19 cellular contexts compared by ENCODE assay signal in the genomic region with DNA sequence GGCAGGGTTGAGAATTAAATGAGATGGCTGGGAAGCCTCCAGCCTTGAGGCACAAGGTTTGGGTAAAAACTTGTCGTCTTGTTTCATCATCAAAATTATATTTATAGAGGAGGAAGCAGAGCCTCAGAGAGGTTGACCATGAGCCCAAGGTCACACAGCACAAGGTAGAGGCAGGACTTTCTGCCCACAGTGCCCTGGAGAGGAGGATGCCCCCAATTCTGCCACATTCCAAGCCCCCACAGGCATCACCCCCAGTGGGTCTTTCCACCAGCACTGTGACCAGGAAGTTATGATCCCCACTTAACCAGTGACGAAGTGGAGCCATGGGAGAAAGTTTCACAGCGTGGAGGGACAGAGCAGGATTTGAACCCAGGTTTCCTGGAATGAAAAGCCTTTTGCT.
"Had no signal": no experiment of that assay in that cellular context is flagged by ENCODE, and none has a peak within 500 bp of the region (broad histone marks: within the 10 kb centered on the region; RNA-seq: fewer than 3 reads in every experiment).

No MANE protein-coding gene starts in this region.

- H3K27ac Mint-ChIP-seq: naive thymus-derived CD4-positive, alpha-beta T cell had no signal

- DNase-seq: colonic mucosa; effector CD8-positive, alpha-beta T cell; heart left ventricle; hippocampal formation; kidney glomerular epithelial cell; mammary epithelial cell; naive thymus-derived CD4-positive, alpha-beta T cell; psoas muscle; sigmoid colon; stimulated activated CD4-positive, alpha-beta T cell treated with anti-CD3 and anti-CD28 coated beads, Interleukin-2, amount 100 ng/mL, for 24 hours; stimulated activated CD4-positive, alpha-beta T cell treated with anti-CD3 and anti-CD28 coated beads, Interleukin-4, amount 100 ng/mL, for 4 hours; stimulated activated naive CD4-positive, alpha-beta T cell; trophoblast cell had no signal

- H3K9me3 ChIP-seq: colonic mucosa, heart left ventricle, psoas muscle, sigmoid colon had no signal

- H3K4me3 ChIP-seq: colonic mucosa, heart left ventricle, neural progenitor cell, psoas muscle, sigmoid colon, skin epidermis had no signal

- FAIRE-seq: endometrium, frontal cortex had no signal

- H3K79me2 ChIP-seq: parathyroid adenoma had no signal

- H3K4me3 Mint-ChIP-seq: naive thymus-derived CD4-positive, alpha-beta T cell; neural progenitor cell had no signal

- H3K27ac ChIP-seq: colonic mucosa, heart left ventricle, neural progenitor cell, parathyroid adenoma, psoas muscle, sigmoid colon, skin epidermis had no signal

- H3K4me2 ChIP-seq: neural progenitor cell had no signal

- H3K9ac ChIP-seq: neural progenitor cell, parathyroid adenoma had no signal

- H3K9me3 Mint-ChIP-seq: naive thymus-derived CD4-positive, alpha-beta T cell; neural progenitor cell had no signal

- H3K27me3 ChIP-seq: colonic mucosa, neural progenitor cell had no signal

- H3K4me1 ChIP-seq: colonic mucosa, heart left ventricle, parathyroid adenoma, psoas muscle, sigmoid colon had no signal

- ATAC-seq: esophagus mucosa; heart left ventricle; naive thymus-derived CD4-positive, alpha-beta T cell; psoas muscle had no signal

- H3K36me3 Mint-ChIP-seq: naive thymus-derived CD4-positive, alpha-beta T cell; neural progenitor cell had no signal

- H3K36me3 ChIP-seq: colonic mucosa, heart left ventricle, neural progenitor cell, sigmoid colon had no signal

- H2AFZ ChIP-seq: neural progenitor cell, parathyroid adenoma had no signal
